ENCODE assay signal across 11 cellular contexts in genomic region chr7:27175626-27176342, GRCh38. TPM values are rescaled to one million over a fixed set of nuclear protein-coding genes. Genes with fewer than 3 reads are reported as not detected.
DNase-seq lines count a peak whose midpoint lies in the region; TF ChIP-seq lines count a peak whose summit lies in the region.
"Had no signal": no experiment of that assay in that cellular context is flagged by ENCODE, and none has a peak within 500 bp of the region (broad histone marks: within the 10 kb centered on the region; RNA-seq: fewer than 3 reads in every experiment).

No MANE protein-coding gene starts in this region.

- peak; percentile 10 for DNase-seq in activated naive CD4-positive, alpha-beta T cell treated with anti-CD3 and anti-CD28 coated beads, Interleukin-2, amount 10 ng/mL, durations not matched to agents 7 days and 5 days
- DNase-seq in activated naive CD4-positive, alpha-beta T cell (lab: John Stamatoyannopoulos, UW), result no peak
- DNase-seq in iPS-NIHi11 (ENCODE audit: low spot score) (peak; percentile 10), tibial nerve (ENCODE audit: low spot score in 2 of 2) (peak in 1 of 2 donors; percentile 16), hypothalamus (lab: John Stamatoyannopoulos, UW) (no peak)
- no peak for DNase-seq in effector CD8-positive, alpha-beta T cell (lab: John Stamatoyannopoulos, UW)
- DNase-seq: brain microvascular endothelial cell; foreskin melanocyte; stimulated activated CD4-positive, alpha-beta T cell treated with anti-CD3 and anti-CD28 coated beads, Interleukin-4, amount 100 ng/mL, for 24 hours had no signal

- H3K36me3 Mint-ChIP-seq in activated naive CD4-positive, alpha-beta T cell treated with anti-CD3 and anti-CD28 coated beads, Interleukin-2, amount 10 ng/mL, durations not matched to agents 7 days and 5 days, result peaks cover 8% of the 10 kb centered on the region

- H3K4me3 Mint-ChIP-seq in activated naive CD4-positive, alpha-beta T cell treated with anti-CD3 and anti-CD28 coated beads, Interleukin-2, amount 10 ng/mL, durations not matched to agents 7 days and 5 days, result no peak overlapping the region

- peak overlapping the region in 2 of 4 donors; percentile 5 to 29 for H3K4me3 ChIP-seq in tibial nerve
- H3K4me3 ChIP-seq: SK-N-MC had no signal

- peaks cover 12% of the 10 kb centered on the region for H3K4me1 Mint-ChIP-seq in activated naive CD4-positive, alpha-beta T cell treated with anti-CD3 and anti-CD28 coated beads, Interleukin-2, amount 10 ng/mL, durations not matched to agents 7 days and 5 days

- H3K27me3 ChIP-seq in tibial nerve, result peaks cover 0 to 93% of the 10 kb centered on the region in 2 donors

- no peaks in the 10 kb centered on the region for H3K9me3 ChIP-seq in tibial nerve

- WGBS in tibial nerve, 2 donors, result 52 to 70% methylated on average over 32 to 36 of the region's 36 CpGs

- TF ChIP-seq EP300 in tibial nerve (IDR thresholded peaks at IDR 0.05), result no peak

- no peak for TF ChIP-seq CTCF in tibial nerve (IDR thresholded peaks at IDR 0.05)

- no peaks in the 10 kb centered on the region for H3K36me3 ChIP-seq in tibial nerve
- H3K36me3 ChIP-seq: brain microvascular endothelial cell had no signal

- H3K27ac Mint-ChIP-seq in activated naive CD4-positive, alpha-beta T cell treated with anti-CD3 and anti-CD28 coated beads, Interleukin-2, amount 10 ng/mL, durations not matched to agents 7 days and 5 days, result no peak overlapping the region

- CTCF ChIA-PET in activated naive CD4-positive, alpha-beta T cell treated with anti-CD3 and anti-CD28 coated beads, Interleukin-2, amount 10 ng/mL, durations not matched to agents 7 days and 5 days (lab: Charles Lee), result interaction anchor here (1.4 to 2.2 kb wide), 2 partner anchors 14 to 20 kb away, joined by 3 to 8 read pairs; no protein-coding TSS in a partner anchor

- peaks cover 98% of the 10 kb centered on the region for H3K27me3 Mint-ChIP-seq in activated naive CD4-positive, alpha-beta T cell treated with anti-CD3 and anti-CD28 coated beads, Interleukin-2, amount 10 ng/mL, durations not matched to agents 7 days and 5 days

- peak overlapping the region in 3 of 4 donors; percentile 5 to 88 (median 80) for H3K27ac ChIP-seq in tibial nerve
- H3K27ac ChIP-seq: brain microvascular endothelial cell, SK-N-MC had no signal

- no peak for TF ChIP-seq POLR2A in tibial nerve (IDR thresholded peaks at IDR 0.05)

- H3K9me3 Mint-ChIP-seq in activated naive CD4-positive, alpha-beta T cell treated with anti-CD3 and anti-CD28 coated beads, Interleukin-2, amount 10 ng/mL, durations not matched to agents 7 days and 5 days, result no peaks in the 10 kb centered on the region

- peaks cover 0 to 44% (median 9%) of the 10 kb centered on the region in 4 donors for H3K4me1 ChIP-seq in tibial nerve

RNA-seq across cellular contexts. Expression of gene HOXA10, which starts 1.7 kb away (rescaled TPM):
- total RNA-seq in tibial nerve, result 10 to 100 TPM; 19.0 to 34.1 (median 24.9) TPM

RNA-seq across cellular contexts. Expression of gene HOXA11, which starts 9.2 kb away (rescaled TPM):
- 10 to 100 TPM in 2 of 4 donors, 1 to 10 TPM in 2; 5.0 to 13.2 (median 9.5) TPM for total RNA-seq in tibial nerve
- total RNA-seq: activated CD8-positive, alpha-beta memory T cell treated with anti-CD3 and anti-CD28 coated beads for 36 hours had no signal

RNA-seq across cellular contexts. Expression of gene HOXA9, which starts 10.4 kb away (rescaled TPM):
- 10 to 100 TPM; 10.5 to 13.8 (median 12.7) TPM for total RNA-seq in tibial nerve
- total RNA-seq: activated CD8-positive, alpha-beta memory T cell treated with anti-CD3 and anti-CD28 coated beads for 36 hours had no signal

RNA-seq across cellular contexts. Expression of gene HOXA7, which starts 19.3 kb away (rescaled TPM):
- 10 to 100 TPM in 2 of 4 donors, 1 to 10 TPM in 2; 8.7 to 16.9 (median 11.3) TPM for total RNA-seq in tibial nerve
- total RNA-seq: activated CD8-positive, alpha-beta memory T cell treated with anti-CD3 and anti-CD28 coated beads for 36 hours had no signal

RNA-seq across cellular contexts. Expression of gene HOXA3, which starts 23.4 kb away (rescaled TPM):
- total RNA-seq in tibial nerve, result 10 to 100 TPM in 1 of 4 donors, 1 to 10 TPM in 3; 7.0 to 18.8 (median 8.7) TPM
- total RNA-seq: activated CD8-positive, alpha-beta memory T cell treated with anti-CD3 and anti-CD28 coated beads for 36 hours had no signal

Comparison
In these comparisons a context has a peak if more than half of its experiments do, and no peak if none do; other contexts are left out.
1. DNase-seq: peak in activated naive CD4-positive, alpha-beta T cell treated with anti-CD3 and anti-CD28 coated beads, Interleukin-2, amount 10 ng/mL, durations not matched to agents 7 days and 5 days (single experiment) and iPS-NIHi11 (single experiment); none in activated naive CD4-positive, alpha-beta T cell (0 of 4), effector CD8-positive, alpha-beta T cell (single experiment) and hypothalamus (0 of 51).